ENCODE assay signal across 1 cellular context in genomic region chr16:1154887-1155331, GRCh38.
A peak's percentile ranks its signal among the peaks of the same experiment; 100 is the strongest.
TF ChIP-seq lines count a peak whose summit lies in the region.

No MANE protein-coding gene starts in this region.

TF ChIP-seq in HepG2, 621 proteins besides CTCF, POLR2A, EP300 and RAD21 (continued from another document and continues in another):
- TF ChIP-seq ZNF407 (CRISPR knock-in tag; IDR thresholded peaks at IDR 0.05; ENCODE audit: not compliant biosample characterization): no peak
- no peak for TF ChIP-seq MATR3 (CRISPR knock-in tag; IDR thresholded peaks at IDR 0.05)
- TF ChIP-seq, protein P1, sequence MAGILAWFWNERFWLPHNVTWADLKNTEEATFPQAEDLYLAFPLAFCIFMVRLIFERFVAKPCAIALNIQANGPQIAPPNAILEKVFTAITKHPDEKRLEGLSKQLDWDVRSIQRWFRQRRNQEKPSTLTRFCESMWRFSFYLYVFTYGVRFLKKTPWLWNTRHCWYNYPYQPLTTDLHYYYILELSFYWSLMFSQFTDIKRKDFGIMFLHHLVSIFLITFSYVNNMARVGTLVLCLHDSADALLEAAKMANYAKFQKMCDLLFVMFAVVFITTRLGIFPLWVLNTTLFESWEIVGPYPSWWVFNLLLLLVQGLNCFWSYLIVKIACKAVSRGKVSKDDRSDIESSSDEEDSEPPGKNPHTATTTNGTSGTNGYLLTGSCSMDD (CRISPR knock-in tag; IDR thresholded peaks at IDR 0.05): no peak
- no peak for TF ChIP-seq RXRA (CRISPR knock-in tag; IDR thresholded peaks at IDR 0.05)
- TF ChIP-seq ELF3 (CRISPR knock-in tag; IDR thresholded peaks at IDR 0.05): peak; percentile 48; the same call in 1 of the 2 replicates
- no peak for TF ChIP-seq ZNF143 (CRISPR knock-in tag; IDR thresholded peaks at IDR 0.05)
- TF ChIP-seq ZNF614 (CRISPR knock-in tag; IDR thresholded peaks at IDR 0.05; ENCODE audit: borderline replicate concordance): no peak
- TF ChIP-seq, protein P2, sequence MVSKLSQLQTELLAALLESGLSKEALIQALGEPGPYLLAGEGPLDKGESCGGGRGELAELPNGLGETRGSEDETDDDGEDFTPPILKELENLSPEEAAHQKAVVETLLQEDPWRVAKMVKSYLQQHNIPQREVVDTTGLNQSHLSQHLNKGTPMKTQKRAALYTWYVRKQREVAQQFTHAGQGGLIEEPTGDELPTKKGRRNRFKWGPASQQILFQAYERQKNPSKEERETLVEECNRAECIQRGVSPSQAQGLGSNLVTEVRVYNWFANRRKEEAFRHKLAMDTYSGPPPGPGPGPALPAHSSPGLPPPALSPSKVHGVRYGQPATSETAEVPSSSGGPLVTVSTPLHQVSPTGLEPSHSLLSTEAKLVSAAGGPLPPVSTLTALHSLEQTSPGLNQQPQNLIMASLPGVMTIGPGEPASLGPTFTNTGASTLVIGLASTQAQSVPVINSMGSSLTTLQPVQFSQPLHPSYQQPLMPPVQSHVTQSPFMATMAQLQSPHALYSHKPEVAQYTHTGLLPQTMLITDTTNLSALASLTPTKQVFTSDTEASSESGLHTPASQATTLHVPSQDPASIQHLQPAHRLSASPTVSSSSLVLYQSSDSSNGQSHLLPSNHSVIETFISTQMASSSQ (IDR thresholded peaks at IDR 0.05; ENCODE audit: low read depth): no peak
- TF ChIP-seq, protein P2 (CRISPR knock-in tag; IDR thresholded peaks at IDR 0.05; ENCODE audit: borderline replicate concordance): no peak
- TF ChIP-seq MED8 (CRISPR knock-in tag; IDR thresholded peaks at IDR 0.05; ENCODE audit: insufficient replicate concordance): no peak
- TF ChIP-seq MLX (CRISPR knock-in tag; IDR thresholded peaks at IDR 0.05): no peak
- TF ChIP-seq ZNF512 (CRISPR knock-in tag; IDR thresholded peaks at IDR 0.05): no peak
- TF ChIP-seq, protein P3, sequence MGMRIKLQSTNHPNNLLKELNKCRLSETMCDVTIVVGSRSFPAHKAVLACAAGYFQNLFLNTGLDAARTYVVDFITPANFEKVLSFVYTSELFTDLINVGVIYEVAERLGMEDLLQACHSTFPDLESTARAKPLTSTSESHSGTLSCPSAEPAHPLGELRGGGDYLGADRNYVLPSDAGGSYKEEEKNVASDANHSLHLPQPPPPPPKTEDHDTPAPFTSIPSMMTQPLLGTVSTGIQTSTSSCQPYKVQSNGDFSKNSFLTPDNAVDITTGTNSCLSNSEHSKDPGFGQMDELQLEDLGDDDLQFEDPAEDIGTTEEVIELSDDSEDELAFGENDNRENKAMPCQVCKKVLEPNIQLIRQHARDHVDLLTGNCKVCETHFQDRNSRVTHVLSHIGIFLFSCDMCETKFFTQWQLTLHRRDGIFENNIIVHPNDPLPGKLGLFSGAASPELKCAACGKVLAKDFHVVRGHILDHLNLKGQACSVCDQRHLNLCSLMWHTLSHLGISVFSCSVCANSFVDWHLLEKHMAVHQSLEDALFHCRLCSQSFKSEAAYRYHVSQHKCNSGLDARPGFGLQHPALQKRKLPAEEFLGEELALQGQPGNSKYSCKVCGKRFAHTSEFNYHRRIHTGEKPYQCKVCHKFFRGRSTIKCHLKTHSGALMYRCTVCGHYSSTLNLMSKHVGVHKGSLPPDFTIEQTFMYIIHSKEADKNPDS (CRISPR knock-in tag; IDR thresholded peaks at IDR 0.05): no peak
- 0 out of 2 replicates have a peak, but pooled peaks have one; percentile 63 for TF ChIP-seq ZNF33B (CRISPR knock-in tag; IDR thresholded peaks at IDR 0.05)
- no peak for TF ChIP-seq DNMT1 (CRISPR knock-in tag; IDR thresholded peaks at IDR 0.05)
- TF ChIP-seq SOX5 (CRISPR knock-in tag; IDR thresholded peaks at IDR 0.05; ENCODE audit: borderline replicate concordance): no peak
- TF ChIP-seq RARA (CRISPR knock-in tag; IDR thresholded peaks at IDR 0.05): peak; percentile 61; the same call in 1 of the 2 replicates
- no peak for TF ChIP-seq MYNN (CRISPR knock-in tag; IDR thresholded peaks at IDR 0.05; ENCODE audit: low read depth)
- TF ChIP-seq ZNF878 (CRISPR knock-in tag; IDR thresholded peaks at IDR 0.05): no peak
- TF ChIP-seq, protein P4, sequence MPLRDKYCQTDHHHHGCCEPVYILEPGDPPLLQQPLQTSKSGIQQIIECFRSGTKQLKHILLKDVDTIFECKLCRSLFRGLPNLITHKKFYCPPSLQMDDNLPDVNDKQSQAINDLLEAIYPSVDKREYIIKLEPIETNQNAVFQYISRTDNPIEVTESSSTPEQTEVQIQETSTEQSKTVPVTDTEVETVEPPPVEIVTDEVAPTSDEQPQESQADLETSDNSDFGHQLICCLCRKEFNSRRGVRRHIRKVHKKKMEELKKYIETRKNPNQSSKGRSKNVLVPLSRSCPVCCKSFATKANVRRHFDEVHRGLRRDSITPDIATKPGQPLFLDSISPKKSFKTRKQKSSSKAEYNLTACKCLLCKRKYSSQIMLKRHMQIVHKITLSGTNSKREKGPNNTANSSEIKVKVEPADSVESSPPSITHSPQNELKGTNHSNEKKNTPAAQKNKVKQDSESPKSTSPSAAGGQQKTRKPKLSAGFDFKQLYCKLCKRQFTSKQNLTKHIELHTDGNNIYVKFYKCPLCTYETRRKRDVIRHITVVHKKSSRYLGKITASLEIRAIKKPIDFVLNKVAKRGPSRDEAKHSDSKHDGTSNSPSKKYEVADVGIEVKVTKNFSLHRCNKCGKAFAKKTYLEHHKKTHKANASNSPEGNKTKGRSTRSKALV (CRISPR knock-in tag; IDR thresholded peaks at IDR 0.05): no peak; the same call in 1 of the 2 replicates
- no peak for TF ChIP-seq GZF1 (CRISPR knock-in tag; IDR thresholded peaks at IDR 0.05)
- 0 out of 2 replicates have a peak, but pooled peaks have one; percentile 45 for TF ChIP-seq ZNF274 (CRISPR knock-in tag; IDR thresholded peaks at IDR 0.05)
- TF ChIP-seq ZSCAN22 (CRISPR knock-in tag; IDR thresholded peaks at IDR 0.05): no peak
- no peak for TF ChIP-seq GTF3A (CRISPR knock-in tag; conservative IDR thresholded peaks at IDR 0.05)
- TF ChIP-seq, protein P5, sequence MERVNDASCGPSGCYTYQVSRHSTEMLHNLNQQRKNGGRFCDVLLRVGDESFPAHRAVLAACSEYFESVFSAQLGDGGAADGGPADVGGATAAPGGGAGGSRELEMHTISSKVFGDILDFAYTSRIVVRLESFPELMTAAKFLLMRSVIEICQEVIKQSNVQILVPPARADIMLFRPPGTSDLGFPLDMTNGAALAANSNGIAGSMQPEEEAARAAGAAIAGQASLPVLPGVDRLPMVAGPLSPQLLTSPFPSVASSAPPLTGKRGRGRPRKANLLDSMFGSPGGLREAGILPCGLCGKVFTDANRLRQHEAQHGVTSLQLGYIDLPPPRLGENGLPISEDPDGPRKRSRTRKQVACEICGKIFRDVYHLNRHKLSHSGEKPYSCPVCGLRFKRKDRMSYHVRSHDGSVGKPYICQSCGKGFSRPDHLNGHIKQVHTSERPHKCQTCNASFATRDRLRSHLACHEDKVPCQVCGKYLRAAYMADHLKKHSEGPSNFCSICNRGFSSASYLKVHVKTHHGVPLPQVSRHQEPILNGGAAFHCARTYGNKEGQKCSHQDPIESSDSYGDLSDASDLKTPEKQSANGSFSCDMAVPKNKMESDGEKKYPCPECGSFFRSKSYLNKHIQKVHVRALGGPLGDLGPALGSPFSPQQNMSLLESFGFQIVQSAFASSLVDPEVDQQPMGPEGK (CRISPR knock-in tag; IDR thresholded peaks at IDR 0.05): peak; percentile 24
- TF ChIP-seq ZNF569 (CRISPR knock-in tag; IDR thresholded peaks at IDR 0.05; ENCODE audit: borderline replicate concordance): no peak
- TF ChIP-seq, protein P6, sequence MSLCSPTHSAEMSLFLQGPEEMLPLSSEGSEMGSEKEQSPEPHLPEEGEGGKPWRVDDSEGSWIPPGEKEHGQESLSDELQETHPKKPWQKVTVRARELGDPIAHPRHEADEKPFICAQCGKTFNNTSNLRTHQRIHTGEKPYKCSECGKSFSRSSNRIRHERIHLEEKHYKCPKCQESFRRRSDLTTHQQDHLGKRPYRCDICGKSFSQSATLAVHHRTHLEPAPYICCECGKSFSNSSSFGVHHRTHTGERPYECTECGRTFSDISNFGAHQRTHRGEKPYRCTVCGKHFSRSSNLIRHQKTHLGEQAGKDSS (CRISPR knock-in tag; IDR thresholded peaks at IDR 0.05; ENCODE audit: borderline replicate concordance, low read depth): peak; percentile 13; the same call in 1 of the 2 replicates
- TF ChIP-seq ZNF672 (CRISPR knock-in tag; IDR thresholded peaks at IDR 0.05): no peak
- no peak for TF ChIP-seq ZNF484 (CRISPR knock-in tag; IDR thresholded peaks at IDR 0.05; ENCODE audit: borderline replicate concordance, low read depth)
- TF ChIP-seq HDAC2 (CRISPR knock-in tag; IDR thresholded peaks at IDR 0.05): 0 out of 2 replicates have a peak, but pooled peaks have one; percentile 33
- no peak for TF ChIP-seq TBL1XR1 (IDR thresholded peaks at IDR 0.05; ENCODE audit: borderline replicate concordance, low read length, partially characterized antibody)
- TF ChIP-seq SAP130 (CRISPR knock-in tag; IDR thresholded peaks at IDR 0.05; ENCODE audit: low read depth): peak; percentile 69
- no peak for TF ChIP-seq PCBP2 (optimal IDR thresholded peaks at IDR 0.05; ENCODE audit: low read depth, low read length, poor library complexity, severe bottlenecking)
- no peak for TF ChIP-seq ZNF546 (CRISPR knock-in tag; conservative IDR thresholded peaks at IDR 0.05)
- TF ChIP-seq ZFAT (CRISPR knock-in tag; conservative IDR thresholded peaks at IDR 0.05): no peak
- TF ChIP-seq KDM6A (CRISPR knock-in tag; IDR thresholded peaks at IDR 0.05; ENCODE audit: low read depth): no peak
